ENCODE assay signal across 18 cellular contexts in the genomic region with DNA sequence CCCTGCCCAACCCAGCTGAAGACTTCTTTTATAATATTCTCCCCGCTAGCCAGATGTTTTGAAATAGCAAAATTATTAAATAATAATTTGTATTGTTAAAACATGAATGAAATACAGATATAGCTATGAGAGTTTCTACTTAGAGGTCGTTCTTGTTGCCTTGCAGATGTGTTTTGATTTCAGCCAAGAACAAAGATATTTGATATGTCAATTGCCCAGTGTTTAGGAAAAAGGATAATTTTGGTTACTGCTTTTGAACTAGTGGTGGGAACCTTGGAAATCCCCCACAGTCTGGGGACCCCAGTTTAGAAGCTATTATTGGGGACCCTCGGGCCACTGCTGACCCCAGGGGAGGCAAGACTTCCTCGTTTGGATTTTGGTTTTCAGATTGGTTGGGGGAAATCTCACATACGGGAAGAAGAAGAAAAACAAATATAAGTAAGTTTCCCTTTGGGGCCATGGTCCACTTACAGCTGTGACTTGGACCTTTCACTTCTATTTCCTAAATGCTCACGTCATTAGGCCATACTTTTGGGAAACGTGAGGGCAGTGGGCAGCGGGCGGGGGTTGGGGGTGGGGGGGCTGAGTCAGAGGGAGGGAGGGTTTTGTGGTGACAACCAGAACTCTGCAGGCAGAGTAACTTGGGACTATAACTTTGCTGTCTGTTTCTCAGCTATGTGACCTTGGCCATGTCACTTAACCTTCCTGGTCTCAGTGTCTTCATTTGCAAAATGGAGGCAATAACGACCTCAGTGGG. TPM values are rescaled to one million over a fixed set of nuclear protein-coding genes. Genes with fewer than 3 reads are reported as not detected.
A peak's percentile ranks its signal among the peaks of the same experiment; 100 is the strongest.
DNase-seq lines count a peak whose midpoint lies in the region; FAIRE-seq and TF ChIP-seq lines count a peak whose summit lies in the region.
"Had no signal": no experiment of that assay in that cellular context is flagged by ENCODE, and none has a peak within 500 bp of the region (broad histone marks: within the 10 kb centered on the region; RNA-seq: fewer than 3 reads in every experiment).

No MANE protein-coding gene starts in this region.

- H4K20me1 ChIP-seq in endothelial cell of umbilical vein (replicated peaks; ENCODE audit: control insufficient read depth, extremely low read depth, insufficient read depth, low read length): no peaks in the 10 kb centered on the region

- H2BK5ac ChIP-seq in trophoblast cell (ENCODE audit: low read depth, low read length, poor library complexity): no peak overlapping the region

- no peak overlapping the region for H4K8ac ChIP-seq in trophoblast cell (ENCODE audit: low read depth, low read length)

- CTCF ChIA-PET in endothelial cell of umbilical vein (lab: Charles Lee): interaction anchor here (0.9 to 2.9 kb wide), 5 partner anchors 9 to 159 kb away, joined by 3 to 9 read pairs (median 3); no protein-coding TSS in a partner anchor

- dilution Hi-C loops in endothelial cell of umbilical vein (cut with MboI; ENCODE audit: extremely low pct_ligation_motif_present, low sequenced_read_pairs): no loop called here

- H3K4me3 ChIP-seq in Peyer's patch: no peak overlapping the region
- H3K4me3 ChIP-seq in endothelial cell of umbilical vein (replicated peaks in 1 of 3; ENCODE audit: insufficient read depth in 1 of 3, low read depth in 1 of 3, low read length in 3 of 3): no peak overlapping the region
- H3K4me3 ChIP-seq in trophoblast cell (ENCODE audit: low read depth, low read length): no peak overlapping the region
- H3K4me3 ChIP-seq: PC-9, skin epidermis had no signal

- WGBS in trophoblast cell (ENCODE audit: extremely low coverage, insufficient coverage, insufficient read length): no CpG with 5 or more reads among the region's 10 CpGs

- no peaks in the 10 kb centered on the region for H3K9me3 ChIP-seq in Peyer's patch
- no peaks in the 10 kb centered on the region for H3K9me3 ChIP-seq in endothelial cell of umbilical vein (replicated peaks; ENCODE audit: control insufficient read depth, insufficient read depth, low read length)
- H3K9me3 ChIP-seq in trophoblast cell (ENCODE audit: insufficient read depth, low read depth, low read length): no peaks in the 10 kb centered on the region

- DNase-seq in Daoy (ENCODE audit: low read depth): peak; percentile 19
- DNase-seq in Peyer's patch: no peak
- DNase-seq in endothelial cell of umbilical vein (ENCODE audit: low read depth, low spot score): peak; percentile 28
- peak; percentile 6 to 51 for DNase-seq in trophoblast cell
- DNase-seq in glomerular visceral epithelial cell (ENCODE audit: extremely low spot score): no peak
- DNase-seq in NCI-H1694 treated with DMSO at 0.1 percent for 48 hours (lab: John Stamatoyannopoulos, UW): no peak
- DNase-seq in NCI-H524 treated with DMSO at 0.1 percent for 48 hours (lab: John Stamatoyannopoulos, UW): no peak
- DNase-seq in GM20000 (ENCODE audit: low spot score): no peak
- DNase-seq: activated B cell treated with CpG ODN at 0.5 μM for 24 hours; activated effector memory CD4-positive, alpha-beta T cell treated with Interleukin-2 at 50 U/mL for 16 hours; AML-193; mesendoderm; NCI-H1694; NCI-H524; PC-9; stimulated activated naive B cell treated with anti-CD40 and anti-IgM and Interleukin-4, amounts not matched to agents 10 μg/mL and 1 μg/mL and 100 μg/mL, for 72 hours had no signal

- no peaks in the 10 kb centered on the region for H3K79me1 ChIP-seq in trophoblast cell (ENCODE audit: low read length)

- H3K36me3 ChIP-seq in Peyer's patch (no peaks in the 10 kb centered on the region), endothelial cell of umbilical vein (ENCODE audit: control insufficient read depth in 2 of 2, extremely low read depth in 1 of 2, insufficient read depth in 2 of 2, low read length in 2 of 2) (no peaks in the 10 kb centered on the region), trophoblast cell (ENCODE audit: control insufficient read depth in 1 of 2, insufficient read depth in 2 of 2, low read length in 2 of 2) (no peaks in the 10 kb centered on the region)

- intact Hi-C loops in endothelial cell of umbilical vein (cut with micrococcal nuclease): no loop called here

- H3K14ac ChIP-seq in trophoblast cell (ENCODE audit: low read length): no peak overlapping the region

- H3K9me1 ChIP-seq in endothelial cell of umbilical vein (replicated peaks; ENCODE audit: control insufficient read depth, extremely low read depth, insufficient read depth, low read length): no peaks in the 10 kb centered on the region

- H3K23ac ChIP-seq in trophoblast cell (ENCODE audit: low read length): no peak overlapping the region

- TF ChIP-seq POLR2A in Peyer's patch (IDR thresholded peaks at IDR 0.05) (no peak), endothelial cell of umbilical vein (IDR thresholded peaks at IDR 0.05; ENCODE audit: low read depth, low read length) (no peak)

- no peak overlapping the region for H2AFZ ChIP-seq in endothelial cell of umbilical vein (ENCODE audit: low read depth, low read length)
- no peak overlapping the region for H2AFZ ChIP-seq in trophoblast cell (ENCODE audit: insufficient read depth, low read length, poor library complexity)
- H2AFZ ChIP-seq: PC-9 had no signal

- no TSS peak for BruUV-seq in endothelial cell of umbilical vein (replicated peaks; lab: Mats Ljungman, UMichigan)

- no peak overlapping the region for H4K12ac ChIP-seq in trophoblast cell (ENCODE audit: low read depth, low read length)

- no peak overlapping the region for H3K18ac ChIP-seq in trophoblast cell (ENCODE audit: low read length)

- no peak overlapping the region for H2BK120ac ChIP-seq in trophoblast cell (ENCODE audit: insufficient read depth, low read length, poor library complexity)

- POLR2A ChIA-PET in endothelial cell of umbilical vein (lab: Charles Lee): no interaction called here

- no peak overlapping the region for H3K4me2 ChIP-seq in endothelial cell of umbilical vein (ENCODE audit: insufficient read depth, low read length)
- H3K4me2 ChIP-seq in trophoblast cell (ENCODE audit: low read length): no peak overlapping the region
- H3K4me2 ChIP-seq: KMS-11, PC-9 had no signal

- TF ChIP-seq CTCF in Peyer's patch (IDR thresholded peaks at IDR 0.05) (no peak), endothelial cell of umbilical vein (IDR thresholded peaks at IDR 0.05; ENCODE audit: extremely low read depth in 1 of 2, insufficient read depth in 1 of 2, low read depth in 1 of 2, low read length in 2 of 2) (no peak), GM20000 (IDR thresholded peaks at IDR 0.05; ENCODE audit: extremely low read depth, missing control alignments) (no peak)

- no peak overlapping the region for H3K9ac ChIP-seq in endothelial cell of umbilical vein (replicated peaks; ENCODE audit: extremely low read depth, insufficient read depth, low read length)
- no peak overlapping the region for H3K9ac ChIP-seq in trophoblast cell (ENCODE audit: low read length)
- H3K9ac ChIP-seq: KMS-11 had no signal

- H3K27ac ChIP-seq in Peyer's patch (peak overlapping the region in 3 of 4 donors; percentile 16 to 36 (median 19)), endothelial cell of umbilical vein (ENCODE audit: insufficient read depth, low read depth, low read length) (no peak overlapping the region), trophoblast cell (ENCODE audit: low read depth, low read length) (no peak overlapping the region)
- H3K27ac ChIP-seq: KMS-11, PC-9 had no signal

- H2BK12ac ChIP-seq in trophoblast cell (ENCODE audit: low read length): no peak overlapping the region

- H3K4me1 ChIP-seq in Peyer's patch (no peaks in the 10 kb centered on the region), endothelial cell of umbilical vein (ENCODE audit: control insufficient read depth, extremely low read depth, insufficient read depth, low read length) (peaks cover 13% of the 10 kb centered on the region), trophoblast cell (ENCODE audit: control insufficient read depth in 1 of 2, insufficient read depth in 2 of 2, low read length in 2 of 2) (peaks cover 0 to 1% of the 10 kb centered on the region in 2 experiments)

- H2AK5ac ChIP-seq in trophoblast cell (ENCODE audit: low read length): no peak overlapping the region

- peaks cover 36% of the 10 kb centered on the region for H3K79me2 ChIP-seq in endothelial cell of umbilical vein (ENCODE audit: control insufficient read depth, insufficient read depth, low read length)
- H3K79me2 ChIP-seq in trophoblast cell (ENCODE audit: control insufficient read depth, insufficient read depth, low read length, poor library complexity): no peaks in the 10 kb centered on the region

- FAIRE-seq in endothelial cell of umbilical vein (lab: Jason Lieb, UNC): no peak

- H3K4ac ChIP-seq in trophoblast cell (ENCODE audit: low read depth, low read length): no peak overlapping the region

- H4K91ac ChIP-seq in trophoblast cell (ENCODE audit: low read depth, low read length): no peak overlapping the region

- no peaks in the 10 kb centered on the region for H3K27me3 ChIP-seq in Peyer's patch
- H3K27me3 ChIP-seq in endothelial cell of umbilical vein (ENCODE audit: control insufficient read depth in 2 of 2, insufficient read depth in 2 of 2, low read length in 2 of 2): no peaks in the 10 kb centered on the region
- no peaks in the 10 kb centered on the region for H3K27me3 ChIP-seq in trophoblast cell (ENCODE audit: insufficient read depth, low read length)

TF ChIP-seq in endothelial cell of umbilical vein, 7 proteins besides CTCF, POLR2A, EP300 and RAD21 (continues in another document):
- TF ChIP-seq, protein P1, sequence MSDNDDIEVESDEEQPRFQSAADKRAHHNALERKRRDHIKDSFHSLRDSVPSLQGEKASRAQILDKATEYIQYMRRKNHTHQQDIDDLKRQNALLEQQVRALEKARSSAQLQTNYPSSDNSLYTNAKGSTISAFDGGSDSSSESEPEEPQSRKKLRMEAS (IDR thresholded peaks at IDR 0.05; ENCODE audit: insufficient read depth, insufficient read length): no peak
- no peak for TF ChIP-seq POLR2AphosphoS5 (IDR thresholded peaks at IDR 0.05; ENCODE audit: insufficient read depth, low read depth, low read length)
- TF ChIP-seq FOS (IDR thresholded peaks at IDR 0.05; ENCODE audit: borderline replicate concordance, insufficient read depth, low read length): no peak
- TF ChIP-seq GATA2 (IDR thresholded peaks at IDR 0.05; ENCODE audit: insufficient read depth, insufficient read length, low read depth, low read length): no peak
- no peak for TF ChIP-seq MYC (IDR thresholded peaks at IDR 0.05; ENCODE audit: low read depth, low read length)

RNA-seq across cellular contexts. Expression of a gene that starts 37.0 kb away (rescaled TPM):
- 6.1 and 7.4 TPM in 2 replicates for total RNA-seq in Daoy (2014; rRNA removed; shearing (Covaris generic))
- 10 to 100 TPM in 1 of 4 donors, 1 to 10 TPM in 3; 1.2 to 14.0 (median 4.8) TPM for total RNA-seq in Peyer's patch
- 19.9 and 25.1 TPM in 2 replicates for total RNA-seq in endothelial cell of umbilical vein
- 17.9 and 18.7 TPM in 2 replicates for polyA plus RNA-seq in endothelial cell of umbilical vein
- 12.0 and 12.8 TPM in 2 replicates for polyA plus RNA-seq in endothelial cell of umbilical vein (2011; cell fraction: cytosol; rRNA removed)
- 7.4 and 7.5 TPM in 2 replicates for polyA plus RNA-seq in endothelial cell of umbilical vein (2011; cell fraction: nucleus; rRNA removed)
- 15.8 and 17.4 TPM in 2 replicates for polyA plus RNA-seq in endothelial cell of umbilical vein (2012)
- 15.3 and 20.7 TPM in 2 replicates for polyA minus RNA-seq in endothelial cell of umbilical vein
- polyA minus RNA-seq in endothelial cell of umbilical vein (2011; cell fraction: cytosol; rRNA and poly(A)+ RNA removed): 15.7 TPM
- polyA minus RNA-seq in endothelial cell of umbilical vein (2011; cell fraction: nucleus; rRNA and poly(A)+ RNA removed): 12.9 and 17.0 TPM in 2 replicates
- polyA plus RNA-seq in trophoblast cell (2013): 12.0 and 12.4 TPM in 2 replicates
- total RNA-seq: activated B cell treated with CpG ODN at 0.5 μM for 24 hours had no signal

Comparison
In these comparisons a context has a peak if more than half of its experiments do, and no peak if none do; other contexts are left out.
1. DNase-seq: peak in Daoy (single experiment), endothelial cell of umbilical vein (single experiment) and trophoblast cell (2 of 2); none in Peyer's patch (0 of 3), glomerular visceral epithelial cell (single experiment), NCI-H1694 treated with DMSO at 0.1 percent for 48 hours (single experiment), NCI-H524 treated with DMSO at 0.1 percent for 48 hours (single experiment) and GM20000 (single experiment).
2. H3K27ac ChIP-seq: peak in Peyer's patch (3 of 4); none in endothelial cell of umbilical vein (single experiment) and trophoblast cell (single experiment).